Comparison of ENCODE assay signal across 14 cellular contexts in the genomic region with DNA sequence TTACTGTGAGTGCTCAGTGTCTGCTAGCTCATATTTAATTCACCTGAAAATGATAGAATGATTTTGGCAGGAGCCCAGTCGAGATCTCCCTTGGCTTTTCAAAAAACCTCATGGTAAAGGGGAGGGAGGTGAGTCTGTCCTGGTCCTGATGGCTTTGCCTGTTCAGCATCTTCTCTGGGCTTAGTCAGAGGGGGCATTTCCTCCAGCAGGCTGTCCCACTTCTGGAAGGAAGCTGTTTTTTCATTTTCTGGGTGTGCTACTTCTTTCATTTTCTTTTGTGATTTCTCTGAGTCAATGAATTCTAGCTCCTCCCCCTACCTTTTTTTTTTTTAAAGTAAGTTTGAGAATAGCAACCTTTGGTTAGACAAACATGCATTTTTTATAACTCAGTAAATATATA. TPM values are rescaled to one million over a fixed set of nuclear protein-coding genes. Genes with fewer than 3 reads are reported as not detected.
DNase-seq lines count a peak whose midpoint lies in the region; ATAC-seq and TF ChIP-seq lines count a peak whose summit lies in the region.
"Had no signal": no experiment of that assay in that cellular context is flagged by ENCODE, and none has a peak within 500 bp of the region (broad histone marks: within the 10 kb centered on the region; RNA-seq: fewer than 3 reads in every experiment).

No MANE protein-coding gene starts in this region.

- no peaks in the 10 kb centered on the region for H3K9me3 Mint-ChIP-seq in T-helper 1 cell treated with Interleukin-12 subunit alpha and Interleukin-12 subunit beta and Interleukin-4 antibody, amounts not matched to agents 30 μg/mL and 1 μg/mL, for 36 hours

- ATAC-seq in GM19395 (IDR thresholded peaks at IDR 0.05; ENCODE audit: unreplicated experiment) = peak; percentile 66
- ATAC-seq: sciatic nerve had no signal

- H3K27ac Mint-ChIP-seq in T-helper 1 cell treated with Interleukin-12 subunit alpha and Interleukin-12 subunit beta and Interleukin-4 antibody, amounts not matched to agents 30 μg/mL and 1 μg/mL, for 36 hours = peak overlapping the region; percentile 33

- CTCF ChIA-PET in GM10248 (lab: Yijun Ruan, JAX) = interaction anchor here (2.1 to 4.2 kb wide), 2 partner anchors 15 to 20 kb away, joined by 4 to 23 read pairs; no protein-coding TSS in a partner anchor

- no peak overlapping the region for H3K4me3 ChIP-seq in fibroblast of the aortic adventitia (ENCODE audit: low read depth, low read length)
- H3K4me3 ChIP-seq: colonic mucosa, esophagus squamous epithelium had no signal

- TF ChIP-seq CTCF in GM10248 (IDR thresholded peaks at IDR 0.05; ENCODE audit: control extremely low read depth, extremely low read depth, low read depth, missing control alignments) (no peak), fibroblast of the aortic adventitia (IDR thresholded peaks at IDR 0.05; ENCODE audit: insufficient read depth, low read length) (no peak)

- no peak overlapping the region for H3K4me3 Mint-ChIP-seq in T-helper 1 cell treated with Interleukin-12 subunit alpha and Interleukin-12 subunit beta and Interleukin-4 antibody, amounts not matched to agents 30 μg/mL and 1 μg/mL, for 36 hours

- DNase-seq in GM10248 (ENCODE audit: extremely low spot score) (peak; percentile 17), fibroblast of the aortic adventitia (ENCODE audit: low read depth) (peak; percentile 22), NAMALWA (ENCODE audit: low spot score) (no peak), DMS 273 (lab: John Stamatoyannopoulos, UW; ENCODE audit: unreplicated experiment) (no peak), GM19240 (ENCODE audit: insufficient read length, low spot score) (no peak)
- DNase-seq: amygdala, colonic mucosa, esophagus squamous epithelium, mammary epithelial cell, NCI-H1417 treated with DMSO at 0.1 percent for 48 hours, OCI-M1 had no signal

- H3K27me3 Mint-ChIP-seq in T-helper 1 cell treated with Interleukin-12 subunit alpha and Interleukin-12 subunit beta and Interleukin-4 antibody, amounts not matched to agents 30 μg/mL and 1 μg/mL, for 36 hours (ENCODE audit: low read depth) = no peaks in the 10 kb centered on the region

- POLR2A ChIA-PET in GM10248 (lab: Yijun Ruan, JAX) = interaction anchor here (0.6 kb wide), 1 partner anchor 14 kb away, joined by 3 read pairs; no protein-coding TSS in a partner anchor

- peaks cover 1% of the 10 kb centered on the region for H3K36me3 Mint-ChIP-seq in T-helper 1 cell treated with Interleukin-12 subunit alpha and Interleukin-12 subunit beta and Interleukin-4 antibody, amounts not matched to agents 30 μg/mL and 1 μg/mL, for 36 hours (ENCODE audit: low read depth)

- peaks cover 9% of the 10 kb centered on the region for H3K4me1 Mint-ChIP-seq in T-helper 1 cell treated with Interleukin-12 subunit alpha and Interleukin-12 subunit beta and Interleukin-4 antibody, amounts not matched to agents 30 μg/mL and 1 μg/mL, for 36 hours (ENCODE audit: low read depth)

RNA-seq across cellular contexts. Expression of gene TMX1, which starts 58.8 kb away (rescaled TPM):
- 48.5 and 66.0 TPM in 2 replicates for total RNA-seq in fibroblast of the aortic adventitia (ENCODE audit: low replicate concordance)

Comparison
In these comparisons a context has a peak if more than half of its experiments do, and no peak if none do; other contexts are left out.
1. DNase-seq: peak in GM10248 (single experiment) and fibroblast of the aortic adventitia (single experiment); none in NAMALWA (single experiment), DMS 273 (single experiment) and GM19240 (single experiment).